In genomic region chr14:73886449-73887115, GRCh38 we compare ENCODE assay signal across 8 cellular contexts. TPM values are rescaled to one million over a fixed set of nuclear protein-coding genes. Genes with fewer than 3 reads are reported as not detected.
DNase-seq lines count a peak whose midpoint lies in the region; ATAC-seq lines count a peak whose summit lies in the region.

Gene ZNF410 (plus strand): TSS chr14:73886859. CDS start chr14:73892176, 5,317 bp downstream.

- peaks cover 42% of the 10 kb centered on the region for H3K4me1 Mint-ChIP-seq in activated CD4-positive, alpha-beta T cell treated with anti-CD3 and anti-CD28 coated beads, Interleukin-2, amount 10 ng/mL, durations not matched to agents 7 days and 5 days

- H3K4me2 ChIP-seq in BLaER1 = peak within 1 kb of the TSS; percentile 82

- ATAC-seq in GM19328 (IDR thresholded peaks at IDR 0.05; ENCODE audit: unreplicated experiment) = peak; percentile 96
- peak; percentile 96 for ATAC-seq in HG03520 (IDR thresholded peaks at IDR 0.05; ENCODE audit: unreplicated experiment)

- no peaks in the 10 kb centered on the region for H3K9me3 Mint-ChIP-seq in activated CD4-positive, alpha-beta T cell treated with anti-CD3 and anti-CD28 coated beads, Interleukin-2, amount 10 ng/mL, durations not matched to agents 7 days and 5 days

- peak within 1 kb of the TSS; percentile 85 for H3K27ac ChIP-seq in BLaER1

- peak within 1 kb of the TSS; percentile 82 for H3K4me3 ChIP-seq in BLaER1

- peaks cover 48% of the 10 kb centered on the region for H4K20me1 ChIP-seq in BLaER1

- peaks cover 3% of the 10 kb centered on the region for H3K36me3 Mint-ChIP-seq in activated CD4-positive, alpha-beta T cell treated with anti-CD3 and anti-CD28 coated beads, Interleukin-2, amount 10 ng/mL, durations not matched to agents 7 days and 5 days (ENCODE audit: low read depth)

- no peaks in the 10 kb centered on the region for H3K27me3 Mint-ChIP-seq in activated CD4-positive, alpha-beta T cell treated with anti-CD3 and anti-CD28 coated beads, Interleukin-2, amount 10 ng/mL, durations not matched to agents 7 days and 5 days

- peak; percentile 98 for DNase-seq in NCI-H69 (lab: John Stamatoyannopoulos, UW)
- peak; percentile 87 for DNase-seq in activated CD4-positive, alpha-beta T cell treated with anti-CD3 and anti-CD28 coated beads, Interleukin-2, amount 10 ng/mL, durations not matched to agents 7 days and 5 days
- peak; percentile 64 for DNase-seq in cortex of kidney (lab: John Stamatoyannopoulos, UW)
- DNase-seq in left kidney (ENCODE audit: low read depth, low spot score) = peak; percentile 98
- peak; percentile 94 to 95 for DNase-seq in stimulated activated CD4-positive, alpha-beta T cell treated with anti-CD3 and anti-CD28 coated beads, Interleukin-2, amount 100 ng/mL, for 24 hours

- peaks cover 39% of the 10 kb centered on the region for H3K4me1 ChIP-seq in BLaER1

- H3K36me3 ChIP-seq in BLaER1 = peaks cover 5% of the 10 kb centered on the region; the same call in 1 of the 2 replicates

- H3K27ac Mint-ChIP-seq in activated CD4-positive, alpha-beta T cell treated with anti-CD3 and anti-CD28 coated beads, Interleukin-2, amount 10 ng/mL, durations not matched to agents 7 days and 5 days = peak within 1 kb of the TSS; percentile 97

- CTCF ChIA-PET in activated CD4-positive, alpha-beta T cell treated with anti-CD3 and anti-CD28 coated beads, Interleukin-2, amount 10 ng/mL, durations not matched to agents 7 days and 5 days (lab: Charles Lee) = interaction anchor here (0.7 to 1.4 kb wide), 7 partner anchors 9 to 828 kb away, joined by 3 to 4 read pairs (median 3); partner anchors contain the start of gene RBM25

- H3K9me3 ChIP-seq in BLaER1 = no peaks in the 10 kb centered on the region

- H3K27me3 ChIP-seq in BLaER1 = no peaks in the 10 kb centered on the region

- H3K9ac ChIP-seq in BLaER1 = peak within 1 kb of the TSS; percentile 88

- POLR2A ChIA-PET in activated CD4-positive, alpha-beta T cell treated with anti-CD3 and anti-CD28 coated beads, Interleukin-2, amount 10 ng/mL, durations not matched to agents 7 days and 5 days (lab: Charles Lee) = interaction anchor here (1.1 kb wide), 1 partner anchor 100 kb away, joined by 5 read pairs; no protein-coding TSS in a partner anchor

- H3K4me3 Mint-ChIP-seq in activated CD4-positive, alpha-beta T cell treated with anti-CD3 and anti-CD28 coated beads, Interleukin-2, amount 10 ng/mL, durations not matched to agents 7 days and 5 days = peak within 1 kb of the TSS; percentile 98

RNA-seq across cellular contexts. Expression of gene ZNF410, which starts in this region (rescaled TPM):
- 10 to 100 TPM; 49.3 to 51.7 TPM for total RNA-seq in activated CD4-positive, alpha-beta T cell treated with anti-CD3 and anti-CD28 coated beads, Interleukin-2, amount 10 ng/mL, durations not matched to agents 7 days and 5 days

Comparison
In these comparisons a context has a peak if more than half of its experiments do, and no peak if none do; other contexts are left out.
1. Peak in every context shown above with its lines: DNase-seq, ATAC-seq, H3K4me3 ChIP-seq and H3K27ac ChIP-seq.